Comparison of ENCODE assay signal across 23 cellular contexts in genomic region chr10:92146781-92147180, GRCh38.
DNase-seq lines count a peak whose midpoint lies in the region; ATAC-seq and TF ChIP-seq lines count a peak whose summit lies in the region.
"Had no signal": no experiment of that assay in that cellular context is flagged by ENCODE, and none has a peak within 500 bp of the region (broad histone marks: within the 10 kb centered on the region; RNA-seq: fewer than 3 reads in every experiment).

No MANE protein-coding gene starts in this region.

- H3K9me3 ChIP-seq in heart left ventricle (no peaks in the 10 kb centered on the region), sigmoid colon (no peaks in the 10 kb centered on the region)
- H3K9me3 ChIP-seq: stomach had no signal

- 70 to 80% (median 75%) methylated on average over 6 of the region's 6 CpGs for WGBS in heart left ventricle, 4 donors
- WGBS in sigmoid colon, 2 donors = 88 to 91% methylated on average over 6 of the region's 6 CpGs

- H3K4me3 ChIP-seq in heart left ventricle (no peak overlapping the region), coronary artery (no peak overlapping the region), sigmoid colon (no peak overlapping the region)
- H3K4me3 ChIP-seq: stomach had no signal

- TF ChIP-seq POLR2A in heart left ventricle (IDR thresholded peaks at IDR 0.05) (no peak), sigmoid colon (IDR thresholded peaks at IDR 0.05) (no peak), erythroblast (IDR thresholded peaks at IDR 0.05; ENCODE audit: low read length) (no peak)

- peak overlapping the region in 10 of 12 donors; percentile 11 to 65 (median 40) for H3K27ac ChIP-seq in heart left ventricle
- H3K27ac ChIP-seq in coronary artery = peak overlapping the region; percentile 35 to 55
- H3K27ac ChIP-seq in sigmoid colon = peak overlapping the region in 3 of 4 donors; percentile 0 to 46 (median 6)

- intact Hi-C loops in heart left ventricle (cut with DNase I) (no loop called here), left cardiac atrium (cut with DNase I) (no loop called here), sigmoid colon (cut with DNase I) (no loop called here)

- TF ChIP-seq EP300 in sigmoid colon (IDR thresholded peaks at IDR 0.05) = no peak

- peaks cover 0 to 17% (median 0%) of the 10 kb centered on the region in 9 donors for H3K36me3 ChIP-seq in heart left ventricle
- H3K36me3 ChIP-seq in sigmoid colon = peaks cover 0 to 8% (median 0%) of the 10 kb centered on the region in 4 donors

- TF ChIP-seq CTCF in heart left ventricle (IDR thresholded peaks at IDR 0.05) (no peak), coronary artery (IDR thresholded peaks at IDR 0.05) (no peak), sigmoid colon (IDR thresholded peaks at IDR 0.05) (no peak)

- DNase-seq in heart left ventricle = no peak
- no peak for DNase-seq in left cardiac atrium
- DNase-seq in coronary artery (ENCODE audit: low spot score) = no peak
- no peak for DNase-seq in sigmoid colon
- DNase-seq in COR-L47 (lab: John Stamatoyannopoulos, UW) = no peak
- no peak for DNase-seq in DMS 273 treated with DMSO at 0.1 percent for 48 hours (lab: John Stamatoyannopoulos, UW)
- no peak for DNase-seq in erythroblast (lab: John Stamatoyannopoulos, UW)
- DNase-seq in activated gamma-delta T cell (lab: John Stamatoyannopoulos, UW) = no peak
- DNase-seq: 8988T; activated CD4-positive, alpha-beta T cell treated with anti-CD3 and anti-CD28 coated beads, Interleukin-2, amount 50 U/mL, for 1 hour; activated gamma-delta T cell treated with Interleukin-2 at 50 U/mL for 16 hours; activated naive CD8-positive, alpha-beta T cell treated with anti-CD3 and anti-CD28 coated beads, Interleukin-2, amount 10 ng/mL, durations not matched to agents 7 days and 5 days; activated T-cell treated with anti-CD3 and anti-CD28 coated beads, Interleukin-2, amount 50 U/mL, for 24 hours; Calu3; HFFc6; mesenchymal stem cell; NCI-H146; NCI-H226; retina; stimulated activated CD4-positive, alpha-beta T cell treated with anti-CD3 and anti-CD28 coated beads, Interleukin-2, amount 100 ng/mL, for 24 hours; stomach; T-cell; trophoblast cell had no signal

- H3K4me1 ChIP-seq in heart left ventricle (peaks cover 0 to 66% (median 51%) of the 10 kb centered on the region in 12 donors), sigmoid colon (peaks cover 0 to 40% (median 23%) of the 10 kb centered on the region in 4 donors)

- no peaks in the 10 kb centered on the region for H3K27me3 ChIP-seq in heart left ventricle
- no peaks in the 10 kb centered on the region for H3K27me3 ChIP-seq in sigmoid colon
- H3K27me3 ChIP-seq: stomach had no signal

- ATAC-seq in heart left ventricle = no peak
- no peak for ATAC-seq in left cardiac atrium
- ATAC-seq: T-cell had no signal
